Comparison of ENCODE assay signal across 8 cellular contexts in genomic region chrX:139126493-139126892, GRCh38.
A peak's percentile ranks its signal among the peaks of the same experiment; 100 is the strongest.
DNase-seq lines count a peak whose midpoint lies in the region; ATAC-seq and TF ChIP-seq lines count a peak whose summit lies in the region.

No MANE protein-coding gene starts in this region.

- H3K27ac ChIP-seq in smooth muscle cell (ENCODE audit: low read depth) (no peak overlapping the region), aorta (ENCODE audit: low read depth in 1 of 2, low read length in 2 of 2) (no peak overlapping the region)
- no peak overlapping the region for H3K27ac ChIP-seq in CD4-positive, alpha-beta memory T cell (ENCODE audit: low read depth, low read length)

- H2AFZ ChIP-seq in smooth muscle cell (ENCODE audit: low read depth): no peak overlapping the region

- H3K4me1 Mint-ChIP-seq in CD4-positive, alpha-beta memory T cell: no peaks in the 10 kb centered on the region

- TF ChIP-seq CTCF in GM12864 (IDR thresholded peaks at IDR 0.05; ENCODE audit: low read depth, low read length, missing control alignments): peak; percentile 51
- TF ChIP-seq CTCF in smooth muscle cell (IDR thresholded peaks at IDR 0.05; ENCODE audit: borderline replicate concordance, insufficient read depth, poor library complexity, severe bottlenecking): peak; percentile 31

- H4K20me1 ChIP-seq in smooth muscle cell (ENCODE audit: low read depth): no peaks in the 10 kb centered on the region

- CTCF ChIA-PET in CD4-positive, alpha-beta memory T cell (lab: Charles Lee; ENCODE audit: partially characterized antibody): no interaction called here

- H3K4me3 ChIP-seq in GM12864 (ENCODE audit: low read depth, low read length) (no peak overlapping the region), smooth muscle cell (no peak overlapping the region), aorta (ENCODE audit: low read length in 2 of 2) (no peak overlapping the region)
- no peak overlapping the region for H3K4me3 ChIP-seq in CD4-positive, alpha-beta memory T cell (ENCODE audit: low read length in 2 of 2)

- H3K9me3 ChIP-seq in smooth muscle cell (replicated peaks; ENCODE audit: low read depth): no peaks in the 10 kb centered on the region
- no peaks in the 10 kb centered on the region for H3K9me3 ChIP-seq in aorta (ENCODE audit: control insufficient read depth, low read length)
- no peaks in the 10 kb centered on the region for H3K9me3 ChIP-seq in CD4-positive, alpha-beta memory T cell (ENCODE audit: control insufficient read depth in 1 of 2, low read length in 2 of 2)

- no peaks in the 10 kb centered on the region for H3K36me3 ChIP-seq in smooth muscle cell (ENCODE audit: low read depth)
- H3K36me3 ChIP-seq in aorta (ENCODE audit: control insufficient read depth in 1 of 2, insufficient read depth in 2 of 2, low read length in 1 of 2): no peaks in the 10 kb centered on the region
- H3K36me3 ChIP-seq in CD4-positive, alpha-beta memory T cell (ENCODE audit: insufficient read depth, low read length): no peaks in the 10 kb centered on the region

- no peaks in the 10 kb centered on the region for H3K36me3 Mint-ChIP-seq in CD4-positive, alpha-beta memory T cell

- intact Hi-C loops in aorta (cut with DNase I): no loop called here
- intact Hi-C loops in CD4-positive, alpha-beta memory T cell (cut with micrococcal nuclease): no loop called here

- DNase-seq in GM12864 (ENCODE audit: low read depth) (peak; percentile 4), LHCN-M2 (ENCODE audit: low read depth) (peak; percentile 30), dermis blood vessel endothelial cell (peak; percentile 48), smooth muscle cell (lab: John Stamatoyannopoulos, UW; ENCODE audit: unreplicated experiment) (no peak), aorta (no peak)
- no peak for DNase-seq in CD4-positive, alpha-beta memory T cell

- H3K9ac ChIP-seq in smooth muscle cell (ENCODE audit: low read depth): no peak overlapping the region

- no peaks in the 10 kb centered on the region for H3K27me3 ChIP-seq in smooth muscle cell (ENCODE audit: low read depth)
- H3K27me3 ChIP-seq in aorta (ENCODE audit: control insufficient read depth in 1 of 2, insufficient read depth in 2 of 2, low read length in 1 of 2): no peaks in the 10 kb centered on the region
- no peaks in the 10 kb centered on the region for H3K27me3 ChIP-seq in CD4-positive, alpha-beta memory T cell (ENCODE audit: insufficient read depth, low read length)

- H3K27ac Mint-ChIP-seq in CD4-positive, alpha-beta memory T cell: no peak overlapping the region

- WGBS in smooth muscle cell (ENCODE audit: low lambda C conversion rate): 37% methylated on average over 2 of the region's 2 CpGs
- 4 to 23% methylated on average over 2 of the region's 2 CpGs for WGBS in aorta, 2 donors

- H3K4me1 ChIP-seq in smooth muscle cell (ENCODE audit: low read depth): no peaks in the 10 kb centered on the region
- H3K4me1 ChIP-seq in aorta (ENCODE audit: control insufficient read depth in 1 of 2, insufficient read depth in 2 of 2, low read length in 2 of 2): no peaks in the 10 kb centered on the region
- H3K4me1 ChIP-seq in CD4-positive, alpha-beta memory T cell (ENCODE audit: insufficient read depth, low read length): no peaks in the 10 kb centered on the region

- H3K9me3 Mint-ChIP-seq in CD4-positive, alpha-beta memory T cell: peaks cover 0 to 3% (median 0%) of the 10 kb centered on the region in 8 donors

- no peak overlapping the region for H3K4me2 ChIP-seq in smooth muscle cell

- H3K79me2 ChIP-seq in smooth muscle cell (ENCODE audit: low read depth): no peaks in the 10 kb centered on the region

- no peaks in the 10 kb centered on the region for H3F3A ChIP-seq in smooth muscle cell (ENCODE audit: low read depth)

- POLR2A ChIA-PET in CD4-positive, alpha-beta memory T cell (lab: Charles Lee; ENCODE audit: partially characterized antibody): no interaction called here

- H3K27me3 Mint-ChIP-seq in CD4-positive, alpha-beta memory T cell: peaks cover 0 to 2% of the 10 kb centered on the region in 2 donors

- no peak overlapping the region for H3K4me3 Mint-ChIP-seq in CD4-positive, alpha-beta memory T cell

- peak; percentile 49 for ATAC-seq in GM19468 (IDR thresholded peaks at IDR 0.05; ENCODE audit: extremely low read depth, unreplicated experiment)
- no peak for ATAC-seq in aorta (ENCODE audit: low FRiP score)
- no peak for ATAC-seq in GM21423 (IDR thresholded peaks at IDR 0.05; ENCODE audit: unreplicated experiment)

Comparison
In these comparisons a context has a peak if more than half of its experiments do, and no peak if none do; other contexts are left out.
1. DNase-seq: peak in GM12864 (single experiment), LHCN-M2 (single experiment) and dermis blood vessel endothelial cell (single experiment); none in smooth muscle cell (single experiment), aorta (0 of 2) and CD4-positive, alpha-beta memory T cell (0 of 5).